ENCODE assay signal across 9 cellular contexts in the genomic region with DNA sequence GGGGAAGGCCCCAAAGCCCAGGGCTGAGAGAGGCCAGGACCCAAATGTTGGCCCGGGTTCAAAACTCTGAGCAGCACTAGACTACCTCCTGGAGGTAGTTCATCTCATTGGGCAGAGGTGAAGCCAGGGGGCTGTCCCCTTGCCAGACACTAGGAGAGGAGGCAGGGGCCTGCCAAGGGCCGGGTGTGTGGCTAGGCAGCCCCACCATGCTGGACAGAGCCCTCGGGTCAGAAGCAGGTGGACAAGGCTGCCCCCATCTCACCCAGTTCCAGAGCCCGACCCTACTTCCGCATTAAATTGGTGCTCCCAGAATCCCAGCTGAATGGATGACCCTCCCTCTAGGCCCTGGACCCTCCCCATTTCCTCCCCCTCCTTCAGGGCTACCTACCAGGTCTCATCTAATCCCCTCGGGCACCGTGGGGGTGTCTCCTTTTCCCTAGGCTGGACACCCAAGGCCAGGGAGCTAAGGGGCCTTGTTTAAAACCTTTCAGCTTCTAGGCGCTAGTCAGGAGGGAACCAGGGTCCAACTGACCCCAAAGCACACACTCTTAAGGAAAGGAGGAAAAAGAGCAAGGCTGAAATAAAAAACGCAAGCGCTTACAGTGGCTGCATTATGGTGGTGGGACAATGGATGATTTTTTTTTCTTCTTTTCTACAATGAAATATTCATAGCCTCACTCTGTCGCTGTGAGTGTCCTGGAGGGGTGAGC.
DNase-seq lines count a peak whose midpoint lies in the region; ATAC-seq and TF ChIP-seq lines count a peak whose summit lies in the region.
"Had no signal": no experiment of that assay in that cellular context is flagged by ENCODE, and none has a peak within 500 bp of the region (broad histone marks: within the 10 kb centered on the region; RNA-seq: fewer than 3 reads in every experiment).

No MANE protein-coding gene starts in this region.

- H3K9me3 ChIP-seq in BE2C (no peaks in the 10 kb centered on the region), HUES64 (ENCODE audit: insufficient read depth, low read depth, low read length) (no peaks in the 10 kb centered on the region), neuron (ENCODE audit: low read length) (no peaks in the 10 kb centered on the region)

- DNase-seq in BE2C (no peak), caudate nucleus (lab: John Stamatoyannopoulos, UW) (no peak), anterior cingulate cortex (lab: John Stamatoyannopoulos, UW) (no peak), foreskin melanocyte (no peak)
- DNase-seq in stimulated activated CD8-positive, alpha-beta memory T cell treated with anti-CD3 and anti-CD28 coated beads, Interleukin-4, amount 100 ng/mL, for 48 hours, result no peak
- DNase-seq: T-helper 9 cell had no signal

- H3K36me3 ChIP-seq in BE2C (no peaks in the 10 kb centered on the region), HUES64 (ENCODE audit: insufficient read depth, low read length) (no peaks in the 10 kb centered on the region), neuron (ENCODE audit: insufficient read depth, low read length) (no peaks in the 10 kb centered on the region)

- H3K4me1 ChIP-seq in BE2C (peaks cover 15% of the 10 kb centered on the region), HUES64 (ENCODE audit: insufficient read depth, low read length) (peaks cover 12% of the 10 kb centered on the region; the same call in 1 of the 2 replicates), neuron (ENCODE audit: insufficient read depth, low read length) (peaks cover 36% of the 10 kb centered on the region)

- 65% methylated on average over 9 of the region's 11 CpGs for WGBS in HUES64

- no peak for ATAC-seq in HG03469 (IDR thresholded peaks at IDR 0.05; ENCODE audit: unreplicated experiment)

- H3K27ac ChIP-seq in HUES64 (ENCODE audit: low read depth, low read length) (no peak overlapping the region), caudate nucleus (ENCODE audit: low read depth, low read length) (peak overlapping the region; percentile 50)

- TF ChIP-seq CTCF in BE2C (IDR thresholded peaks at IDR 0.05; ENCODE audit: low read depth, low read length), result no peak

- H3K27me3 ChIP-seq in BE2C (no peaks in the 10 kb centered on the region), HUES64 (ENCODE audit: insufficient read depth, low read length) (peaks cover 15% of the 10 kb centered on the region), neuron (ENCODE audit: insufficient read depth, low read length) (peaks cover 3% of the 10 kb centered on the region)

- H3K4me3 ChIP-seq in BE2C (ENCODE audit: low read depth, low read length), result peak overlapping the region; percentile 51
- H3K4me3 ChIP-seq in HUES64 (ENCODE audit: low read length), result peak overlapping the region; percentile 51
- H3K4me3 ChIP-seq in neuron (ENCODE audit: low read length), result peak overlapping the region; percentile 46

- no peak overlapping the region for H3K9ac ChIP-seq in HUES64 (ENCODE audit: low read depth, low read length)

- H2AFZ ChIP-seq in neuron (ENCODE audit: low read depth, low read length), result no peak overlapping the region
